26 cellular contexts compared by ENCODE assay signal in the genomic region with DNA sequence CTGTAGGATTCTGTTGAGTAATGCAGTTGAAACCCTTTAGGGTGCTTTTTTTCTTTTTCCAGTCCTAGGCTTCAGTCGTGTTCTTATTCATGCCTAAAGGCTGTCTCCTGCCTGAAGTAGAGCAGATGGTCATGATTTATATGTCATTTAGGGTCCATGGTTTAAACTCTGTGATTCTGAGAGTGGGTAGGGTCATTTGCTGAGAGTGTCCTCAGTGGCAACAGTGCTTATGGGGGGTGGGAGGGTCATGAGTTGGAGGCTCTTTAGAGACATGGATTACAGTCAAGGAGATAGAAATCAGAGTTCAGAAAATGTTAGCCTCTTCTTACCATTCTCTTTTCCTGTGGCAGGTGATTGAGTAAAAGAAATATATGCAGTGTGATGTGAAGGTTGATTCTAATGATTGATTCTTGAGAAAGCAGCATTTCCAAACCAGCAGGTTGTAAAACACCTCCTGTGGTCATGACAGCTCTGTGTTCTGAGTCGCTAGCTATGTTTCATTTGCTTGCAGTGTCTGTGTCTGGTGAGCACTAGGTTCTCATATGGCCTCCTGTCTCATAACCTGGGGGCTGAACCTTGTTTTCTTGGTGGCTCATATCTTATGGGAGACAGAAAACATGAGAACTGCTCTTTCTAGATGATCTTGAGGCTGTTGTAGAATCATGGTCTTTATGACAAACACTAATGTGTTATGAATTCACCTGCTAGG.
DNase-seq lines count a peak whose midpoint lies in the region; ATAC-seq and TF ChIP-seq lines count a peak whose summit lies in the region.
"Had no signal": no experiment of that assay in that cellular context is flagged by ENCODE, and none has a peak within 500 bp of the region (broad histone marks: within the 10 kb centered on the region; RNA-seq: fewer than 3 reads in every experiment).

No MANE protein-coding gene starts in this region.

- CTCF ChIA-PET in activated naive CD4-positive, alpha-beta T cell treated with anti-CD3 and anti-CD28 coated beads, Interleukin-2, amount 10 ng/mL, durations not matched to agents 7 days and 5 days (lab: Charles Lee): no interaction called here
- CTCF ChIA-PET in mammary epithelial cell (lab: Charles Lee; ENCODE audit: low non-redundant PET): no interaction called here

- H3K36me3 Mint-ChIP-seq in activated naive CD4-positive, alpha-beta T cell treated with anti-CD3 and anti-CD28 coated beads, Interleukin-2, amount 10 ng/mL, durations not matched to agents 7 days and 5 days: peaks cover 66% of the 10 kb centered on the region
- H3K36me3 Mint-ChIP-seq in T-helper 17 cell (ENCODE audit: low read depth): peaks cover 18% of the 10 kb centered on the region
- peaks cover 90% of the 10 kb centered on the region for H3K36me3 Mint-ChIP-seq in stimulated activated effector memory CD8-positive, alpha-beta T cell treated with anti-CD3 and anti-CD28 coated beads, Interleukin-12 subunit alpha, Interleukin-12 subunit beta, amount 100 ng/mL, for 72 hours

- in situ Hi-C loops in mammary epithelial cell (cut with MboI; ENCODE audit: low sequenced_read_pairs in 2 of 2): loop anchor here in 1 of 2 donors (10.0 kb wide), 1 partner anchor 295 kb away; no protein-coding TSS in a partner anchor

- H3K36me3 ChIP-seq in mammary epithelial cell (ENCODE audit: insufficient read depth, low read length): peaks cover 3% of the 10 kb centered on the region

- no peak overlapping the region for H3K4me3 ChIP-seq in mammary epithelial cell (replicated peaks in 1 of 3; ENCODE audit: insufficient read depth in 1 of 3, low read depth in 2 of 3, low read length in 3 of 3)
- H3K4me3 ChIP-seq: K562, neural progenitor cell, psoas muscle, skin epidermis, transverse colon had no signal

- no peaks in the 10 kb centered on the region for H3K27me3 ChIP-seq in mammary epithelial cell (ENCODE audit: insufficient read depth, low read length)
- H3K27me3 ChIP-seq: brain microvascular endothelial cell, neural progenitor cell, transverse colon had no signal

- peak overlapping the region; percentile 73 for H3K27ac Mint-ChIP-seq in activated naive CD4-positive, alpha-beta T cell treated with anti-CD3 and anti-CD28 coated beads, Interleukin-2, amount 10 ng/mL, durations not matched to agents 7 days and 5 days
- H3K27ac Mint-ChIP-seq in T-helper 17 cell: peak overlapping the region; percentile 76
- peak overlapping the region; percentile 79 for H3K27ac Mint-ChIP-seq in stimulated activated effector memory CD8-positive, alpha-beta T cell treated with anti-CD3 and anti-CD28 coated beads, Interleukin-12 subunit alpha, Interleukin-12 subunit beta, amount 100 ng/mL, for 72 hours
- H3K27ac Mint-ChIP-seq: activated B cell treated with CpG ODN at 0.5 μM for 24 hours, endodermal cell, mesothelial cell of epicardium, neural progenitor cell had no signal

- peaks cover 13% of the 10 kb centered on the region for H3K4me1 ChIP-seq in mammary epithelial cell (ENCODE audit: insufficient read depth, low read length)
- H3K4me1 ChIP-seq: psoas muscle had no signal

- no peaks in the 10 kb centered on the region for H4K20me1 ChIP-seq in mammary epithelial cell (ENCODE audit: insufficient read depth, low read length)

- H3K27me3 Mint-ChIP-seq in activated naive CD4-positive, alpha-beta T cell treated with anti-CD3 and anti-CD28 coated beads, Interleukin-2, amount 10 ng/mL, durations not matched to agents 7 days and 5 days: no peaks in the 10 kb centered on the region
- no peaks in the 10 kb centered on the region for H3K27me3 Mint-ChIP-seq in T-helper 17 cell
- H3K27me3 Mint-ChIP-seq: activated B cell treated with CpG ODN at 0.5 μM for 24 hours, T-cell had no signal

- no peaks in the 10 kb centered on the region for H3K79me2 ChIP-seq in mammary epithelial cell (ENCODE audit: insufficient read depth, low read length)

- intact Hi-C loops in mammary epithelial cell (cut with micrococcal nuclease): no loop called here

- no peaks in the 10 kb centered on the region for H3K9me3 Mint-ChIP-seq in activated naive CD4-positive, alpha-beta T cell treated with anti-CD3 and anti-CD28 coated beads, Interleukin-2, amount 10 ng/mL, durations not matched to agents 7 days and 5 days
- H3K9me3 Mint-ChIP-seq in stimulated activated effector memory CD8-positive, alpha-beta T cell treated with anti-CD3 and anti-CD28 coated beads, Interleukin-12 subunit alpha, Interleukin-12 subunit beta, amount 100 ng/mL, for 72 hours: no peaks in the 10 kb centered on the region
- H3K9me3 Mint-ChIP-seq: activated B cell treated with CpG ODN at 0.5 μM for 24 hours; CD8-positive, alpha-beta T cell; endodermal cell; mesothelial cell of epicardium; neural progenitor cell; T-cell had no signal

- WGBS in mammary epithelial cell (ENCODE audit: low coverage, missing lambda C conversion rate): 83% methylated on average over 2 of the region's 2 CpGs

- H3K9me3 ChIP-seq in T-helper 17 cell (ENCODE audit: control insufficient read depth, low read length, poor library complexity, severe bottlenecking) (no peaks in the 10 kb centered on the region), mammary epithelial cell (replicated peaks; ENCODE audit: insufficient read depth, low read length) (no peaks in the 10 kb centered on the region)
- H3K9me3 ChIP-seq: psoas muscle, transverse colon had no signal

- no peak for ATAC-seq in T-helper 17 cell
- ATAC-seq in stimulated activated effector memory CD8-positive, alpha-beta T cell treated with anti-CD3 and anti-CD28 coated beads, Interleukin-12 subunit alpha, Interleukin-12 subunit beta, amount 100 ng/mL, for 72 hours: peak; percentile 87
- no peak for ATAC-seq in GM19035 (IDR thresholded peaks at IDR 0.05; ENCODE audit: unreplicated experiment)
- ATAC-seq in GM19463 (IDR thresholded peaks at IDR 0.05; ENCODE audit: unreplicated experiment): no peak
- ATAC-seq: CD8-positive, alpha-beta T cell; K562; left colon; PC-3; psoas muscle; T-cell had no signal

- peaks cover 6% of the 10 kb centered on the region for H3K4me1 Mint-ChIP-seq in activated naive CD4-positive, alpha-beta T cell treated with anti-CD3 and anti-CD28 coated beads, Interleukin-2, amount 10 ng/mL, durations not matched to agents 7 days and 5 days
- H3K4me1 Mint-ChIP-seq in T-helper 17 cell: peaks cover 10% of the 10 kb centered on the region
- peaks cover 22% of the 10 kb centered on the region for H3K4me1 Mint-ChIP-seq in stimulated activated effector memory CD8-positive, alpha-beta T cell treated with anti-CD3 and anti-CD28 coated beads, Interleukin-12 subunit alpha, Interleukin-12 subunit beta, amount 100 ng/mL, for 72 hours

- H2AFZ ChIP-seq in mammary epithelial cell (ENCODE audit: low read depth, low read length): no peak overlapping the region
- H2AFZ ChIP-seq: neural progenitor cell had no signal

- no peak overlapping the region for H3K27ac ChIP-seq in mammary epithelial cell (ENCODE audit: insufficient read depth, low read depth, low read length)
- H3K27ac ChIP-seq: brain microvascular endothelial cell, neural progenitor cell, psoas muscle, skin epidermis, transverse colon had no signal

- no peak overlapping the region for H3K9ac ChIP-seq in mammary epithelial cell (ENCODE audit: insufficient read depth, low read length)
- H3K9ac ChIP-seq: neural progenitor cell had no signal

- no peak for TF ChIP-seq CTCF in mammary epithelial cell (conservative IDR thresholded peaks at IDR 0.05 in 1 of 2, IDR thresholded peaks at IDR 0.05 in 1 of 2; ENCODE audit: extremely low read depth in 1 of 2, insufficient read depth in 1 of 2, low read depth in 1 of 2, low read length in 2 of 2)

- no TSS peak for BruUV-seq in mammary epithelial cell (replicated peaks; lab: Mats Ljungman, UMichigan)

- no peak for DNase-seq in activated naive CD4-positive, alpha-beta T cell treated with anti-CD3 and anti-CD28 coated beads, Interleukin-2, amount 10 ng/mL, durations not matched to agents 7 days and 5 days
- no peak for DNase-seq in activated naive CD4-positive, alpha-beta T cell treated with Interleukin-2 at 50 U/mL for 16 hours
- DNase-seq in T-helper 17 cell: no peak
- peak; percentile 29 for DNase-seq in mammary epithelial cell
- no peak for DNase-seq in stimulated activated effector memory CD8-positive, alpha-beta T cell treated with anti-CD3 and anti-CD28 coated beads, Interleukin-12 subunit alpha, Interleukin-12 subunit beta, amount 100 ng/mL, for 72 hours (ENCODE audit: low spot score in 2 of 2)
- no peak for DNase-seq in CD1c-positive myeloid dendritic cell (ENCODE audit: extremely low spot score)
- DNase-seq: activated B cell treated with CpG ODN at 0.5 μM for 24 hours; brain microvascular endothelial cell; CD8-positive, alpha-beta T cell; endodermal cell; left colon; NCI-H1694 treated with DMSO at 0.1 percent for 48 hours; NCI-H226; PC-3; psoas muscle; SHP77 treated with DMSO at 0.1 percent for 48 hours; stimulated activated CD4-positive, alpha-beta T cell treated with anti-CD3 and anti-CD28 coated beads, Interleukin-2, amount 100 ng/mL, for 24 hours; stimulated activated naive CD4-positive, alpha-beta T cell treated with Interleukin-2 at 50 U/mL for 16 hours; T-cell; transverse colon had no signal

- no peak overlapping the region for H3K4me3 Mint-ChIP-seq in activated naive CD4-positive, alpha-beta T cell treated with anti-CD3 and anti-CD28 coated beads, Interleukin-2, amount 10 ng/mL, durations not matched to agents 7 days and 5 days
- no peak overlapping the region for H3K4me3 Mint-ChIP-seq in T-helper 17 cell
- H3K4me3 Mint-ChIP-seq in stimulated activated effector memory CD8-positive, alpha-beta T cell treated with anti-CD3 and anti-CD28 coated beads, Interleukin-12 subunit alpha, Interleukin-12 subunit beta, amount 100 ng/mL, for 72 hours: no peak overlapping the region
- H3K4me3 Mint-ChIP-seq: activated B cell treated with CpG ODN at 0.5 μM for 24 hours; CD8-positive, alpha-beta T cell; endodermal cell; mesothelial cell of epicardium; neural progenitor cell; T-cell had no signal

- no peak overlapping the region for H3K4me2 ChIP-seq in mammary epithelial cell (ENCODE audit: insufficient read depth, low read depth, low read length)
- H3K4me2 ChIP-seq: neural progenitor cell had no signal

- dilution Hi-C loops in mammary epithelial cell (cut with HindIII; ENCODE audit: low sequenced_read_pairs): no loop called here
